Comparison of ENCODE assay signal across 24 cellular contexts in genomic region chr19:41413947-41414346, GRCh38. TPM values are rescaled to one million over a fixed set of nuclear protein-coding genes. Genes with fewer than 3 reads are reported as not detected.
DNase-seq lines count a peak whose midpoint lies in the region; ATAC-seq and TF ChIP-seq lines count a peak whose summit lies in the region.
"Had no signal": no experiment of that assay in that cellular context is flagged by ENCODE, and none has a peak within 500 bp of the region (broad histone marks: within the 10 kb centered on the region; RNA-seq: fewer than 3 reads in every experiment).

No MANE protein-coding gene starts in this region.

- H3K23ac ChIP-seq in H9 (ENCODE audit: insufficient read length, low read depth, low read length), result no peak overlapping the region

- H3K4me1 Mint-ChIP-seq in H9, result peaks cover 0 to 6% of the 10 kb centered on the region in 2 experiments; a peak in 2 of 4 replicates
- H3K4me1 Mint-ChIP-seq: GM23338 had no signal

- H3K4me3 Mint-ChIP-seq in H9, result no peak overlapping the region
- H3K4me3 Mint-ChIP-seq: CD4-positive, alpha-beta memory T cell; GM23338 had no signal

- intact Hi-C loops in upper lobe of right lung (cut with DNase I), result no loop called here
- intact Hi-C loops in esophagus muscularis mucosa (cut with DNase I), result no loop called here

- H3K23me2 ChIP-seq in H9 (ENCODE audit: insufficient read length, low read depth, low read length, poor library complexity, severe bottlenecking), result peaks cover 4% of the 10 kb centered on the region

- H3K27ac ChIP-seq in H9 (ENCODE audit: insufficient read length, low read depth, low read length), result no peak overlapping the region
- H3K27ac ChIP-seq in neutrophil, result peak overlapping the region; percentile 64
- no peak overlapping the region for H3K27ac ChIP-seq in upper lobe of right lung
- no peak overlapping the region for H3K27ac ChIP-seq in caudate nucleus (ENCODE audit: low read depth, low read length)
- no peak overlapping the region for H3K27ac ChIP-seq in esophagus muscularis mucosa (replicated peaks in 1 of 4)
- H3K27ac ChIP-seq: RWPE1 had no signal

- DNase-seq in H9 (no peak), upper lobe of right lung (no peak), caudate nucleus (lab: John Stamatoyannopoulos, UW) (no peak), esophagus muscularis mucosa (ENCODE audit: extremely low spot score) (no peak)
- DNase-seq: C1 segment of cervical spinal cord; Caco-2; CD4-positive, alpha-beta memory T cell; NCI-H1048; NCI-H1417 treated with DMSO at 0.1 percent for 48 hours; NCI-H1694 treated with DMSO at 0.1 percent for 48 hours; NCI-H2081 treated with DMSO at 0.1 percent for 48 hours; NCI-H2171; NCI-H226; NCI-H510A; NCI-H69; SHP77 had no signal

- H2BK5ac ChIP-seq in H9 (ENCODE audit: insufficient read length, low read length), result no peak overlapping the region

- H3K4me1 ChIP-seq in H9 (ENCODE audit: insufficient read depth, low read length) (no peaks in the 10 kb centered on the region; the same call in 1 of the 2 replicates), endocrine pancreas (ENCODE audit: control insufficient read depth, insufficient read depth, low read length) (no peaks in the 10 kb centered on the region), neutrophil (ENCODE audit: control insufficient read depth in 1 of 2, insufficient read depth in 1 of 2, low read depth in 1 of 2, low read length in 1 of 2) (peaks cover 97 to 99% of the 10 kb centered on the region in 2 experiments), upper lobe of right lung (peaks cover 37% of the 10 kb centered on the region), esophagus muscularis mucosa (peaks cover 19 to 31% (median 30%) of the 10 kb centered on the region in 4 donors)
- H3K4me1 ChIP-seq: HAP-1 had no signal

- no peaks in the 10 kb centered on the region for H3K36me3 ChIP-seq in endocrine pancreas (ENCODE audit: control insufficient read depth, insufficient read depth, low read length)
- no peaks in the 10 kb centered on the region for H3K36me3 ChIP-seq in neutrophil
- H3K36me3 ChIP-seq in upper lobe of right lung, result peaks cover 63% of the 10 kb centered on the region
- peaks cover 44 to 85% (median 74%) of the 10 kb centered on the region in 4 donors for H3K36me3 ChIP-seq in esophagus muscularis mucosa

- no peaks in the 10 kb centered on the region for H4K20me1 ChIP-seq in H9 (ENCODE audit: control insufficient read depth, insufficient read depth, insufficient read length)

- no peaks in the 10 kb centered on the region; the same call in 1 of the 2 replicates for H3K27me3 Mint-ChIP-seq in H9 (ENCODE audit: low read depth)
- H3K27me3 Mint-ChIP-seq: CD4-positive, alpha-beta memory T cell had no signal

- TF ChIP-seq CTCF in H9 (conservative IDR thresholded peaks at IDR 0.05), result no peak
- TF ChIP-seq CTCF in neutrophil (IDR thresholded peaks at IDR 0.05), result no peak
- TF ChIP-seq CTCF in upper lobe of right lung (IDR thresholded peaks at IDR 0.05), result no peak
- no peak for TF ChIP-seq CTCF in esophagus muscularis mucosa (IDR thresholded peaks at IDR 0.05)

- H3K79me2 ChIP-seq in H9 (ENCODE audit: insufficient read depth, low read length), result no peaks in the 10 kb centered on the region

- TF ChIP-seq EP300 in esophagus muscularis mucosa (IDR thresholded peaks at IDR 0.05), result no peak

- H4K91ac ChIP-seq in H9 (ENCODE audit: insufficient read length, low read depth, low read length), result no peak overlapping the region

- no peaks in the 10 kb centered on the region for H3K79me1 ChIP-seq in H9 (ENCODE audit: insufficient read depth, low read depth, low read length, poor library complexity, severe bottlenecking)

- H3K9ac ChIP-seq in H9 (ENCODE audit: extremely low read depth, insufficient read length, low read length), result no peak overlapping the region
- H3K9ac ChIP-seq in endocrine pancreas (ENCODE audit: control insufficient read depth, insufficient read depth, low read length), result peak overlapping the region; percentile 26

- H3K27ac Mint-ChIP-seq in H9, result peak overlapping the region in 2 of 3 experiments; percentile 44 to 63; a peak in 1 of 7 replicates
- H3K27ac Mint-ChIP-seq: GM23338 had no signal

- peak; percentile 6 for ATAC-seq in upper lobe of right lung
- ATAC-seq in HG03175 (IDR thresholded peaks at IDR 0.05; ENCODE audit: unreplicated experiment), result no peak
- ATAC-seq: GM23338, Panc1 had no signal

- TF ChIP-seq POLR2A in esophagus muscularis mucosa (IDR thresholded peaks at IDR 0.05; ENCODE audit: low read depth), result no peak

- H3K36me3 Mint-ChIP-seq in H9 (ENCODE audit: insufficient read depth in 1 of 3, low read depth in 3 of 3), result peaks cover 6 to 29% (median 29%) of the 10 kb centered on the region in 3 experiments

- no peak overlapping the region for H3K18ac ChIP-seq in H9 (ENCODE audit: insufficient read length, low read depth, low read length)

- no peak overlapping the region for H3T11ph ChIP-seq in H9 (ENCODE audit: low read length)

- H3K9me3 Mint-ChIP-seq in H9, result no peaks in the 10 kb centered on the region
- H3K9me3 Mint-ChIP-seq: CD4-positive, alpha-beta memory T cell; GM23338 had no signal

- H2BK12ac ChIP-seq in H9 (ENCODE audit: insufficient read length, low read depth, low read length), result no peak overlapping the region

- no peaks in the 10 kb centered on the region for H3K27me3 ChIP-seq in H9 (ENCODE audit: insufficient read depth, low read length)
- H3K27me3 ChIP-seq in endocrine pancreas (ENCODE audit: control insufficient read depth, insufficient read depth, low read length), result no peaks in the 10 kb centered on the region
- H3K27me3 ChIP-seq in neutrophil, result no peaks in the 10 kb centered on the region
- H3K27me3 ChIP-seq in upper lobe of right lung, result no peaks in the 10 kb centered on the region
- H3K27me3 ChIP-seq in esophagus muscularis mucosa, result no peaks in the 10 kb centered on the region

- H2BK20ac ChIP-seq in H9 (ENCODE audit: low read depth, low read length, poor library complexity, severe bottlenecking), result no peak overlapping the region

- H4K5ac ChIP-seq in H9 (ENCODE audit: insufficient read length, low read depth, low read length), result no peak overlapping the region

- H2AK5ac ChIP-seq in H9 (ENCODE audit: insufficient read length, low read length), result no peak overlapping the region

- H2BK15ac ChIP-seq in H9 (ENCODE audit: low read depth, low read length), result no peak overlapping the region

- H2BK120ac ChIP-seq in H9 (ENCODE audit: low read depth, low read length, poor library complexity, severe bottlenecking), result no peak overlapping the region

- H3K14ac ChIP-seq in H9 (ENCODE audit: insufficient read depth, low read length), result no peak overlapping the region

- H3K9me3 ChIP-seq in H9 (ENCODE audit: control insufficient read depth, low read depth, low read length) (no peaks in the 10 kb centered on the region), endocrine pancreas (ENCODE audit: control insufficient read depth, low read length) (no peaks in the 10 kb centered on the region), neutrophil (no peaks in the 10 kb centered on the region), upper lobe of right lung (no peaks in the 10 kb centered on the region), esophagus muscularis mucosa (no peaks in the 10 kb centered on the region)
- H3K9me3 ChIP-seq: Caco-2, HAP-1 had no signal

- no CpG with 5 or more reads among the region's 10 CpGs for WGBS in H9 (ENCODE audit: extremely low coverage, insufficient read length, low lambda C conversion rate)
- WGBS in esophagus muscularis mucosa, result 90% methylated on average over 9 of the region's 10 CpGs

- no peak overlapping the region for H3K4me2 ChIP-seq in H9 (ENCODE audit: insufficient read depth, insufficient read length, low read length)
- H3K4me2 ChIP-seq: GM23338 had no signal

- H3K4ac ChIP-seq in H9 (ENCODE audit: low read depth, low read length), result no peak overlapping the region

- no peak overlapping the region for H3K4me3 ChIP-seq in endocrine pancreas (ENCODE audit: control insufficient read depth, insufficient read depth, low read length)
- no peak overlapping the region for H3K4me3 ChIP-seq in neutrophil (ENCODE audit: low read depth in 1 of 2, low read length in 1 of 2)
- H3K4me3 ChIP-seq in upper lobe of right lung, result no peak overlapping the region
- no peak overlapping the region for H3K4me3 ChIP-seq in esophagus muscularis mucosa
- H3K4me3 ChIP-seq: GM23338, HAP-1 had no signal

- H2AFZ ChIP-seq in H9 (ENCODE audit: low read length), result no peak overlapping the region
- H2AFZ ChIP-seq: GM23338 had no signal

- no peak overlapping the region for H3K56ac ChIP-seq in H9 (ENCODE audit: insufficient read length, low read depth, low read length)

- no peak overlapping the region for H4K8ac ChIP-seq in H9 (replicated peaks; ENCODE audit: insufficient read length, low read depth, low read length)

RNA-seq across cellular contexts. Expression of gene B3GNT8, which starts 13.2 kb away (rescaled TPM):
- total RNA-seq in H9 (2021) (0.86 and 0.96 TPM in 2 replicates), upper lobe of right lung (31.3 TPM), esophagus muscularis mucosa (10 to 100 TPM in 1 of 4 donors, 1 to 10 TPM in 3; 1.2 to 12.0 (median 5.0) TPM)

RNA-seq across cellular contexts. Expression of gene BCKDHA, which starts 16.3 kb away (rescaled TPM):
- total RNA-seq in H9 (2021) (21.1 and 28.3 TPM in 2 replicates), upper lobe of right lung (15.0 TPM), esophagus muscularis mucosa (10 to 100 TPM; 40.7 to 75.2 (median 54.0) TPM)

RNA-seq across cellular contexts. Expression of gene EXOSC5, which starts 16.8 kb away (rescaled TPM):
- total RNA-seq in H9 (2021) (58.7 and 62.1 TPM in 2 replicates), upper lobe of right lung (12.4 TPM), esophagus muscularis mucosa (10 to 100 TPM; 11.2 to 15.2 (median 13.2) TPM)

RNA-seq across cellular contexts. Expression of gene DMAC2, which starts 25.8 kb away (rescaled TPM):
- 70.5 and 74.7 TPM in 2 replicates for total RNA-seq in H9 (2021)
- 54.9 TPM for total RNA-seq in upper lobe of right lung
- total RNA-seq in esophagus muscularis mucosa, result 10 to 100 TPM; 41.9 to 70.6 (median 61.2) TPM

RNA-seq across cellular contexts. Expression of gene ERICH4, which starts 29.0 kb away (rescaled TPM):
- total RNA-seq in H9 (2021) (not detected in 2 replicates), upper lobe of right lung (not detected), esophagus muscularis mucosa (not detected)
- total RNA-seq: Caco-2; CD4-positive, alpha-beta memory T cell; GM23338; OCI-LY7 had no signal
